ENCODE assay signal across 2 cellular contexts in genomic region chr18:12403601-12404506, GRCh38.
TF ChIP-seq lines count a peak whose summit lies in the region.

No MANE protein-coding gene starts in this region.

TF ChIP-seq in endothelial cell of umbilical vein, 7 proteins besides CTCF, POLR2A, EP300 and RAD21 (continued from another document):
- TF ChIP-seq FOS (IDR thresholded peaks at IDR 0.05; ENCODE audit: borderline replicate concordance, insufficient read depth, low read length) (peak; percentile 91), EZH2 (IDR thresholded peaks at IDR 0.05; ENCODE audit: borderline replicate concordance, low read depth, low read length, severe bottlenecking) (no peak)

TF ChIP-seq in WTC11, 78 proteins besides CTCF, POLR2A, EP300 and RAD21 (continued from another document and continues in another):
- TF ChIP-seq ZBTB43 (CRISPR knock-in tag; IDR thresholded peaks at IDR 0.05) (no peak), IRF2 (CRISPR knock-in tag; IDR thresholded peaks at IDR 0.05; ENCODE audit: borderline replicate concordance, low read depth) (no peak), PRDM15 (CRISPR knock-in tag; IDR thresholded peaks at IDR 0.05) (no peak), ZNF671 (CRISPR knock-in tag; IDR thresholded peaks at IDR 0.05) (no peak), AFF4 (CRISPR knock-in tag; IDR thresholded peaks at IDR 0.05; ENCODE audit: borderline replicate concordance) (no peak), CDX4 (CRISPR knock-in tag; IDR thresholded peaks at IDR 0.05; ENCODE audit: borderline replicate concordance) (no peak), ATF2 (CRISPR knock-in tag; IDR thresholded peaks at IDR 0.05; ENCODE audit: borderline replicate concordance, low read depth) (no peak), AR (CRISPR knock-in tag; IDR thresholded peaks at IDR 0.05) (no peak), SMAD4 (CRISPR knock-in tag; IDR thresholded peaks at IDR 0.05) (no peak), E2F1 (CRISPR knock-in tag; IDR thresholded peaks at IDR 0.05) (no peak), SOX15 (CRISPR knock-in tag; IDR thresholded peaks at IDR 0.05) (no peak), ZNF532 (CRISPR knock-in tag; IDR thresholded peaks at IDR 0.05; ENCODE audit: borderline replicate concordance) (no peak), FOXJ3 (CRISPR knock-in tag; IDR thresholded peaks at IDR 0.05; ENCODE audit: borderline replicate concordance) (no peak), STAT6 (CRISPR knock-in tag; conservative IDR thresholded peaks at IDR 0.05; ENCODE audit: low read depth) (no peak), RORB (CRISPR knock-in tag; IDR thresholded peaks at IDR 0.05) (no peak), ZNF425 (CRISPR knock-in tag; conservative IDR thresholded peaks at IDR 0.05) (no peak), NFATC4 (CRISPR knock-in tag; IDR thresholded peaks at IDR 0.05) (no peak), TCF7 (CRISPR knock-in tag; IDR thresholded peaks at IDR 0.05; ENCODE audit: low read depth) (no peak)
